Comparison of ENCODE assay signal across 8 cellular contexts in the genomic region with DNA sequence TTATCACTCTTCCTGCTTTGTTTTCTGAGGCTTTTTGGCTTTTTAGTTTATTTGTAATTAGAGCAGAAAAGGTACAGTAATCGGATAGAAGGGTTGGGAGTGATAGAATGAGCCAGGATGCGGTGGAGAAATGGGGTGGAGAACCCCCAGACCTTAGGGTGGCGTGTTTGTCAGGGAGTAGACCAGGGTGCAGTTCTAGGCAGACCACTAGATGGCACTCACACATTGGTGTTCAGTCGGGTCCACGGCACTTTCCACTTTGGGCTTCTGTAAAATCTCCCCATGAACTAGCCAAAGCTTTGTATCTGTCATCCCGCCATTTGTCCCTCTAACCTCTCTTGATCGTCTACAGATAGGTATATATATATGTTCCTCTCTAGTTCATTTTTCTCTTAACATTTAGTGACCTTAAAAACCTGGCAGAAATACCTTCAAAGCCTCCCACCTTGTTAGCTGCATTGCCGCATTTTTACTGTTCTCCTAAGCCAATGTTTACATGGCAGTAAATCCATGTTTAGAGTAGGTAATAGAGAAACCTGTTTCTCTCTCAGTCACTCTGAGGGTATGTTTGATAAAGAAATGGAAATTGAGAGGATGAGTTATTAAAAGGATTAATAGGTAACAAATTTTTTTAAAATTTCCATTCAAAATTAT. TPM values are rescaled to one million over a fixed set of nuclear protein-coding genes. Genes with fewer than 3 reads are reported as not detected.
A peak's percentile ranks its signal among the peaks of the same experiment; 100 is the strongest.
DNase-seq lines count a peak whose midpoint lies in the region; TF ChIP-seq lines count a peak whose summit lies in the region.

No MANE protein-coding gene starts in this region.

- no peaks in the 10 kb centered on the region for H3K79me2 ChIP-seq in MM.1S (ENCODE audit: low read length)

- H3K36me3 ChIP-seq in MM.1S (replicated peaks; ENCODE audit: insufficient read depth, low read length) (no peaks in the 10 kb centered on the region), thyroid gland (no peaks in the 10 kb centered on the region)

- H3F3A ChIP-seq in MM.1S (ENCODE audit: insufficient read depth, low read length): no peaks in the 10 kb centered on the region; the same call in 1 of the 2 replicates

- intact Hi-C loops in thyroid gland (cut with DNase I): loop anchor here (5.0 to 10.0 kb wide), 3 partner anchors 329 to 861 kb away; partner anchors contain the start of gene ZIC2

- no peak overlapping the region for H3K4me3 ChIP-seq in MM.1S (ENCODE audit: low read length)
- H3K4me3 ChIP-seq in thyroid gland (replicated peaks in 1 of 3): no peak overlapping the region

- WGBS in thyroid gland, 2 donors: 18 to 22% methylated on average over 8 of the region's 8 CpGs

- H3K4me1 ChIP-seq in MM.1S (ENCODE audit: low read length) (no peaks in the 10 kb centered on the region), thyroid gland (peaks cover 3 to 9% of the 10 kb centered on the region in 2 donors)

- no peak overlapping the region for H3K4me2 ChIP-seq in MM.1S (ENCODE audit: low read depth, low read length)

- TF ChIP-seq CTCF in MM.1S (IDR thresholded peaks at IDR 0.05; ENCODE audit: low read length) (peak; percentile 91), thyroid gland (IDR thresholded peaks at IDR 0.05) (peak; percentile 64 to 91 (median 87))

- H3K27me3 ChIP-seq in MM.1S (replicated peaks; ENCODE audit: insufficient read depth, low read length): no peaks in the 10 kb centered on the region
- no peaks in the 10 kb centered on the region for H3K27me3 ChIP-seq in thyroid gland

- H3K27ac ChIP-seq in MM.1S (ENCODE audit: low read length) (no peak overlapping the region), thyroid gland (no peak overlapping the region)

- H3K9me3 ChIP-seq in MM.1S (replicated peaks; ENCODE audit: insufficient read depth, low read length) (no peaks in the 10 kb centered on the region), thyroid gland (no peaks in the 10 kb centered on the region)

- H4K20me1 ChIP-seq in MM.1S (ENCODE audit: insufficient read depth, low read length): no peaks in the 10 kb centered on the region

- H3K9me2 ChIP-seq in MM.1S (replicated peaks; ENCODE audit: insufficient read depth, low read length): no peaks in the 10 kb centered on the region

- H2AFZ ChIP-seq in MM.1S (ENCODE audit: low read length): no peak overlapping the region

- no peak overlapping the region for H3K9ac ChIP-seq in MM.1S (ENCODE audit: low read length)

- peak; percentile 95 for DNase-seq in DMS153 treated with DMSO at 0.1 percent for 48 hours (lab: John Stamatoyannopoulos, UW; ENCODE audit: unreplicated experiment)
- peak; percentile 60 for DNase-seq in H4 (ENCODE audit: low spot score)
- peak; percentile 64 for DNase-seq in MM.1S
- peak; percentile 77 for DNase-seq in SHP77 treated with DMSO at 0.1 percent for 48 hours (lab: John Stamatoyannopoulos, UW)
- peak; percentile 92 for DNase-seq in activated effector memory CD4-positive, alpha-beta T cell treated with anti-CD3 and anti-CD28 coated beads, Interleukin-2, amount 50 U/mL, for 16 hours
- peak; percentile 29 for DNase-seq in foreskin melanocyte
- peak; percentile 57 for DNase-seq in occipital lobe (lab: John Stamatoyannopoulos, UW)
- peak; percentile 73 to 78 for DNase-seq in thyroid gland

- TF ChIP-seq POLR2A in thyroid gland (IDR thresholded peaks at IDR 0.05): no peak

RNA-seq across cellular contexts. Expression of gene CLYBL, which starts 49.7 kb away (rescaled TPM):
- 0.10 and 0.33 TPM in 2 replicates for total RNA-seq in H4 (2014; rRNA removed; shearing (Covaris generic))
- total RNA-seq in occipital lobe: 1.4 TPM
- 10 to 100 TPM in 3 of 4 donors, 1 to 10 TPM in 1; 7.6 to 26.0 (median 13.3) TPM for total RNA-seq in thyroid gland

Comparison
In these comparisons a context has a peak if more than half of its experiments do, and no peak if none do; other contexts are left out.
1. DNase-seq: peak in every context shown above with its lines; median percentile 95 in DMS153 treated with DMSO at 0.1 percent for 48 hours; 92 in activated effector memory CD4-positive, alpha-beta T cell treated with anti-CD3 and anti-CD28 coated beads, Interleukin-2, amount 50 U/mL, for 16 hours; 77 in SHP77 treated with DMSO at 0.1 percent for 48 hours; 76 in thyroid gland; 64 in MM.1S; 60 in H4; 57 in occipital lobe; 29 in foreskin melanocyte.